In genomic region chr7:99116151-99116550, GRCh38 we compare ENCODE assay signal across 19 cellular contexts.
"Had no signal": no experiment of that assay in that cellular context is flagged by ENCODE, and none has a peak within 500 bp of the region (broad histone marks: within the 10 kb centered on the region; RNA-seq: fewer than 3 reads in every experiment).

No MANE protein-coding gene starts in this region.

- ATAC-seq: gastroesophageal sphincter; left cardiac atrium; left ventricle myocardium superior; right cardiac atrium; stimulated activated naive CD8-positive, alpha-beta T cell treated with anti-CD3 and anti-CD28 coated beads, Interleukin-15, Interleukin-2, amounts not matched to agents 100 U/mL and 50 U/mL, for 24 hours had no signal

- H3K36me3 ChIP-seq: adrenal gland, upper lobe of left lung had no signal

- H3K27me3 ChIP-seq: adrenal gland, brain microvascular endothelial cell, gastroesophageal sphincter, hepatocyte, upper lobe of left lung had no signal

- H3K9me3 ChIP-seq: gastroesophageal sphincter, upper lobe of left lung had no signal

- DNase-seq: activated CD4-positive, alpha-beta T cell treated with anti-CD3 and anti-CD28 coated beads for 4 hours; activated CD4-positive, alpha-beta T cell treated with anti-CD3 and anti-CD28 coated beads, Interleukin-2, amount 50 U/mL, for 4 hours; activated gamma-delta T cell treated with Interleukin-2 at 50 U/mL for 16 hours; adrenal gland; brain microvascular endothelial cell; cortex of kidney; left cardiac atrium; left ventricle myocardium superior; posterior cingulate gyrus; right cardiac atrium; stimulated activated CD4-positive, alpha-beta T cell treated with anti-CD3 and anti-CD28 coated beads, Interleukin-15, amount 100 ng/mL, for 24 hours; stimulated activated CD4-positive, alpha-beta T cell treated with anti-CD3 and anti-CD28 coated beads, Interleukin-2, amount 100 ng/mL, for 24 hours; stimulated activated naive CD8-positive, alpha-beta T cell treated with anti-CD3 and anti-CD28 coated beads, Interleukin-15, Interleukin-2, amounts not matched to agents 100 U/mL and 50 U/mL, for 24 hours; upper lobe of left lung had no signal

- H3K4me3 Mint-ChIP-seq: nephron had no signal

- H3K4me3 ChIP-seq: adrenal gland, gastroesophageal sphincter, hepatocyte, upper lobe of left lung had no signal

- H3K27ac Mint-ChIP-seq: activated naive CD4-positive, alpha-beta T cell treated with anti-CD3 and anti-CD28 coated beads, Interleukin-2, amount 50 U/mL, for 72 hours; nephron had no signal

- H3K27ac ChIP-seq: brain microvascular endothelial cell, gastroesophageal sphincter, hepatocyte, VCaP had no signal
